In genomic region chr1:212295579-212295978, GRCh38 we compare ENCODE assay signal across 23 cellular contexts. TPM values are rescaled to one million over a fixed set of nuclear protein-coding genes. Genes with fewer than 3 reads are reported as not detected.
DNase-seq lines count a peak whose midpoint lies in the region; ATAC-seq and TF ChIP-seq lines count a peak whose summit lies in the region.
"Had no signal": no experiment of that assay in that cellular context is flagged by ENCODE, and none has a peak within 500 bp of the region (broad histone marks: within the 10 kb centered on the region; RNA-seq: fewer than 3 reads in every experiment).

No MANE protein-coding gene starts in this region.

- H3K36me3 Mint-ChIP-seq in activated T-cell treated with anti-CD3 and anti-CD28 coated beads, Interleukin-2, amount 50 U/mL, for 24 hours (ENCODE audit: low read depth): peaks cover 2% of the 10 kb centered on the region
- peaks cover 5% of the 10 kb centered on the region for H3K36me3 Mint-ChIP-seq in WTC11
- H3K36me3 Mint-ChIP-seq in memory B cell: peaks cover 7% of the 10 kb centered on the region

- H3K27ac ChIP-seq in dorsolateral prefrontal cortex: no peak overlapping the region
- H3K27ac ChIP-seq: A549, right lobe of liver had no signal

- CTCF ChIA-PET in WTC11 (lab: Charles Lee): no interaction called here

- H3K27me3 Mint-ChIP-seq in activated T-cell treated with anti-CD3 and anti-CD28 coated beads, Interleukin-2, amount 50 U/mL, for 24 hours: no peaks in the 10 kb centered on the region
- H3K27me3 Mint-ChIP-seq in WTC11 (ENCODE audit: low read depth) (no peaks in the 10 kb centered on the region), memory B cell (no peaks in the 10 kb centered on the region)
- H3K27me3 Mint-ChIP-seq in stimulated activated naive CD8-positive, alpha-beta T cell treated with anti-CD3 and anti-CD28 coated beads, Interleukin-15, amount 100 ng/mL, for 72 hours: no peaks in the 10 kb centered on the region
- H3K27me3 Mint-ChIP-seq: type B pancreatic cell had no signal

- DNase-seq in activated T-cell treated with anti-CD3 and anti-CD28 coated beads, Interleukin-2, amount 50 U/mL, for 24 hours: no peak
- no peak for DNase-seq in activated T-cell treated with anti-CD3 and anti-CD28 coated beads, Interleukin-2, amount 50 U/mL, for 48 hours
- DNase-seq in WTC11 (ENCODE audit: low spot score): no peak
- no peak for DNase-seq in memory B cell (ENCODE audit: low spot score in 2 of 2)
- DNase-seq in stimulated activated naive CD8-positive, alpha-beta T cell treated with anti-CD3 and anti-CD28 coated beads, Interleukin-15, amount 100 ng/mL, for 72 hours: no peak
- DNase-seq in dorsolateral prefrontal cortex: no peak
- DNase-seq: activated CD4-positive, alpha-beta T cell treated with anti-CD3 and anti-CD28 coated beads for 4 hours; activated gamma-delta T cell treated with Interleukin-2 at 50 U/mL for 16 hours; Caco-2; cortex of kidney; NCI-H1105; NCI-H2029; NCI-H2227 treated with DMSO at 0.1 percent for 48 hours; NCI-H774; posterior cingulate gyrus; right lobe of liver; RPMI8226; stimulated activated CD4-positive, alpha-beta T cell treated with anti-CD3 and anti-CD28 coated beads, Interleukin-4, amount 100 ng/mL, for 4 hours had no signal

- TF ChIP-seq CTCF in WTC11 (IDR thresholded peaks at IDR 0.05) (no peak), dorsolateral prefrontal cortex (IDR thresholded peaks at IDR 0.05 in 54 of 56, conservative IDR thresholded peaks at IDR 0.05 in 2 of 56; ENCODE audit: low read depth in 1 of 56, partially characterized antibody in 56 of 56) (no peak)

- intact Hi-C loops in dorsolateral prefrontal cortex (cut with DNase I): no loop called here

- H3K27ac Mint-ChIP-seq in activated T-cell treated with anti-CD3 and anti-CD28 coated beads, Interleukin-2, amount 50 U/mL, for 24 hours: peak overlapping the region; percentile 34
- H3K27ac Mint-ChIP-seq in WTC11 (peak overlapping the region; percentile 3; the same call in 1 of the 2 replicates), memory B cell (peak overlapping the region; percentile 28)
- peak overlapping the region in 1 of 2 donors; percentile 1 for H3K27ac Mint-ChIP-seq in stimulated activated naive CD8-positive, alpha-beta T cell treated with anti-CD3 and anti-CD28 coated beads, Interleukin-15, amount 100 ng/mL, for 72 hours
- H3K27ac Mint-ChIP-seq: T-helper 1 cell treated with Interleukin-12 subunit alpha and Interleukin-12 subunit beta and Interleukin-4 antibody, amounts not matched to agents 30 μg/mL and 1 μg/mL, for 36 hours; type B pancreatic cell had no signal

- no peak overlapping the region for H3K4me3 ChIP-seq in dorsolateral prefrontal cortex
- H3K4me3 ChIP-seq: A549, right lobe of liver had no signal

- H3K9me3 Mint-ChIP-seq in activated T-cell treated with anti-CD3 and anti-CD28 coated beads, Interleukin-2, amount 50 U/mL, for 24 hours: no peaks in the 10 kb centered on the region
- H3K9me3 Mint-ChIP-seq in WTC11: peaks cover 5% of the 10 kb centered on the region
- no peaks in the 10 kb centered on the region for H3K9me3 Mint-ChIP-seq in memory B cell
- no peaks in the 10 kb centered on the region for H3K9me3 Mint-ChIP-seq in stimulated activated naive CD8-positive, alpha-beta T cell treated with anti-CD3 and anti-CD28 coated beads, Interleukin-15, amount 100 ng/mL, for 72 hours
- H3K9me3 Mint-ChIP-seq: T-helper 1 cell treated with Interleukin-12 subunit alpha and Interleukin-12 subunit beta and Interleukin-4 antibody, amounts not matched to agents 30 μg/mL and 1 μg/mL, for 36 hours; type B pancreatic cell had no signal

- no peaks in the 10 kb centered on the region for H3K27me3 ChIP-seq in dorsolateral prefrontal cortex
- H3K27me3 ChIP-seq: right lobe of liver had no signal

- no peak overlapping the region for H3K4me3 Mint-ChIP-seq in activated T-cell treated with anti-CD3 and anti-CD28 coated beads, Interleukin-2, amount 50 U/mL, for 24 hours
- no peak overlapping the region for H3K4me3 Mint-ChIP-seq in WTC11
- no peak overlapping the region for H3K4me3 Mint-ChIP-seq in memory B cell
- peak overlapping the region; percentile 14 to 39 for H3K4me3 Mint-ChIP-seq in stimulated activated naive CD8-positive, alpha-beta T cell treated with anti-CD3 and anti-CD28 coated beads, Interleukin-15, amount 100 ng/mL, for 72 hours
- H3K4me3 Mint-ChIP-seq: T-helper 1 cell treated with Interleukin-12 subunit alpha and Interleukin-12 subunit beta and Interleukin-4 antibody, amounts not matched to agents 30 μg/mL and 1 μg/mL, for 36 hours; type B pancreatic cell had no signal

- POLR2A ChIA-PET in WTC11 (lab: Charles Lee): no interaction called here

- ATAC-seq in WTC11 (no peak), memory B cell (ENCODE audit: low read depth) (no peak), HG02798 (IDR thresholded peaks at IDR 0.05; ENCODE audit: poor library complexity, unreplicated experiment) (no peak), GM21723 (IDR thresholded peaks at IDR 0.05; ENCODE audit: unreplicated experiment) (no peak)
- peak; percentile 86 for ATAC-seq in stimulated activated naive CD8-positive, alpha-beta T cell treated with anti-CD3 and anti-CD28 coated beads, Interleukin-15, amount 100 ng/mL, for 72 hours
- ATAC-seq: A549 had no signal

- peaks cover 76% of the 10 kb centered on the region for H3K4me1 Mint-ChIP-seq in activated T-cell treated with anti-CD3 and anti-CD28 coated beads, Interleukin-2, amount 50 U/mL, for 24 hours (ENCODE audit: low read depth)
- H3K4me1 Mint-ChIP-seq in WTC11 (peaks cover 48% of the 10 kb centered on the region), memory B cell (peaks cover 32% of the 10 kb centered on the region)
- peaks cover 59% of the 10 kb centered on the region for H3K4me1 Mint-ChIP-seq in stimulated activated naive CD8-positive, alpha-beta T cell treated with anti-CD3 and anti-CD28 coated beads, Interleukin-15, amount 100 ng/mL, for 72 hours

TF ChIP-seq in WTC11, 78 proteins besides CTCF, POLR2A, EP300 and RAD21:
- TF ChIP-seq, protein P1, sequence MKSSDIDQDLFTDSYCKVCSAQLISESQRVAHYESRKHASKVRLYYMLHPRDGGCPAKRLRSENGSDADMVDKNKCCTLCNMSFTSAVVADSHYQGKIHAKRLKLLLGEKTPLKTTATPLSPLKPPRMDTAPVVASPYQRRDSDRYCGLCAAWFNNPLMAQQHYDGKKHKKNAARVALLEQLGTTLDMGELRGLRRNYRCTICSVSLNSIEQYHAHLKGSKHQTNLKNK (CRISPR knock-in tag; IDR thresholded peaks at IDR 0.05): no peak
- no peak for TF ChIP-seq FOXK1 (CRISPR knock-in tag; IDR thresholded peaks at IDR 0.05)
TF ChIP-seq in WTC11: peak in this region for 0.

RNA-seq across cellular contexts. Expression of gene PPP2R5A, which starts 10.4 kb away (rescaled TPM):
- total RNA-seq in WTC11 (2021) (32.0 to 35.9 TPM (median 32.1 TPM) in 3 replicates), dorsolateral prefrontal cortex (10 to 100 TPM; 20.1 to 45.5 (median 29.2) TPM)

Comparison
In these comparisons a context has a peak if more than half of its experiments do, and no peak if none do; other contexts are left out.
1. H3K4me3 Mint-ChIP-seq: peak in stimulated activated naive CD8-positive, alpha-beta T cell treated with anti-CD3 and anti-CD28 coated beads, Interleukin-15, amount 100 ng/mL, for 72 hours (2 of 2); none in activated T-cell treated with anti-CD3 and anti-CD28 coated beads, Interleukin-2, amount 50 U/mL, for 24 hours (single experiment), WTC11 (single experiment) and memory B cell (single experiment).